Comparison of ENCODE assay signal across 2 cellular contexts in the genomic region with DNA sequence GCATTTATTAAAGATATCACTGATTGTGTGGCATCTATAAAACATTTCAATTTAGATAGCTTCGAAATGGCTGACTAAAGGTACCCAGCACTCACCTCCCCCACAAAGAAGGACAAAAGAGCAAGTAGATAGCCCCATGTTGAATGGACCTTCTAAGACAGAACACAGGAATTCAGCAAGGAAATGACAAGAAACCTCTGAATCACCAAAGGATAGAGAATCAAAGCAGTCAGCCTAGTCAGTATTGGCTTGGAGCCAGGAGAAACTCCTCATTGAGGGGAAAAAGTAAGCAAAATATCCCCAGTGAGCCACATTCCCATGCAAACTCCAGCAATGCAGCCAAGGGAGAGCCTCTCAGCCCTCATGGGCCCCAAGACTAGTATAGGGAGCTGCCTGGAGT.
A peak's percentile ranks its signal among the peaks of the same experiment; 100 is the strongest.
TF ChIP-seq lines count a peak whose summit lies in the region.

No MANE protein-coding gene starts in this region.

TF ChIP-seq in IMR-90, 13 proteins besides CTCF, POLR2A, EP300 and RAD21:
- TF ChIP-seq RCOR1 (IDR thresholded peaks at IDR 0.05; ENCODE audit: insufficient replicate concordance, low read length) (no peak), MAZ (IDR thresholded peaks at IDR 0.05; ENCODE audit: borderline replicate concordance, low read depth, low read length) (no peak), MXI1 (IDR thresholded peaks at IDR 0.05; ENCODE audit: borderline replicate concordance, low read depth, low read length) (no peak), CEBPB (IDR thresholded peaks at IDR 0.05; ENCODE audit: low read depth, low read length) (no peak), MAFK (IDR thresholded peaks at IDR 0.05; ENCODE audit: low read depth, low read length) (no peak), RFX5 (IDR thresholded peaks at IDR 0.05; ENCODE audit: low read depth, low read length) (no peak), CHD1 (IDR thresholded peaks at IDR 0.05; ENCODE audit: low read depth, low read length) (no peak), NFE2L2 (IDR thresholded peaks at IDR 0.05; ENCODE audit: low read depth, low read length) (no peak), SMC3 (IDR thresholded peaks at IDR 0.05; ENCODE audit: low read depth, low read length) (no peak), BHLHE40 (IDR thresholded peaks at IDR 0.05; ENCODE audit: low read depth, low read length) (no peak), FOS (IDR thresholded peaks at IDR 0.05; ENCODE audit: low read depth, low read length) (no peak)
- TF ChIP-seq, protein P1, sequence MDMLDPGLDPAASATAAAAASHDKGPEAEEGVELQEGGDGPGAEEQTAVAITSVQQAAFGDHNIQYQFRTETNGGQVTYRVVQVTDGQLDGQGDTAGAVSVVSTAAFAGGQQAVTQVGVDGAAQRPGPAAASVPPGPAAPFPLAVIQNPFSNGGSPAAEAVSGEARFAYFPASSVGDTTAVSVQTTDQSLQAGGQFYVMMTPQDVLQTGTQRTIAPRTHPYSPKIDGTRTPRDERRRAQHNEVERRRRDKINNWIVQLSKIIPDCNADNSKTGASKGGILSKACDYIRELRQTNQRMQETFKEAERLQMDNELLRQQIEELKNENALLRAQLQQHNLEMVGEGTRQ (IDR thresholded peaks at IDR 0.05; ENCODE audit: low read depth, low read length), result no peak
- TF ChIP-seq, protein P2, sequence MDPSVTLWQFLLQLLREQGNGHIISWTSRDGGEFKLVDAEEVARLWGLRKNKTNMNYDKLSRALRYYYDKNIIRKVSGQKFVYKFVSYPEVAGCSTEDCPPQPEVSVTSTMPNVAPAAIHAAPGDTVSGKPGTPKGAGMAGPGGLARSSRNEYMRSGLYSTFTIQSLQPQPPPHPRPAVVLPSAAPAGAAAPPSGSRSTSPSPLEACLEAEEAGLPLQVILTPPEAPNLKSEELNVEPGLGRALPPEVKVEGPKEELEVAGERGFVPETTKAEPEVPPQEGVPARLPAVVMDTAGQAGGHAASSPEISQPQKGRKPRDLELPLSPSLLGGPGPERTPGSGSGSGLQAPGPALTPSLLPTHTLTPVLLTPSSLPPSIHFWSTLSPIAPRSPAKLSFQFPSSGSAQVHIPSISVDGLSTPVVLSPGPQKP (IDR thresholded peaks at IDR 0.05; ENCODE audit: borderline replicate concordance, low read depth, low read length), result no peak
TF ChIP-seq in IMR-90: peak in this region for 0.

TF ChIP-seq in endothelial cell of umbilical vein, 7 proteins besides CTCF, POLR2A, EP300 and RAD21:
- TF ChIP-seq FOS (IDR thresholded peaks at IDR 0.05; ENCODE audit: borderline replicate concordance, insufficient read depth, low read length) (peak; percentile 81), MYC (IDR thresholded peaks at IDR 0.05; ENCODE audit: low read depth, low read length) (no peak)
- TF ChIP-seq, protein P3, sequence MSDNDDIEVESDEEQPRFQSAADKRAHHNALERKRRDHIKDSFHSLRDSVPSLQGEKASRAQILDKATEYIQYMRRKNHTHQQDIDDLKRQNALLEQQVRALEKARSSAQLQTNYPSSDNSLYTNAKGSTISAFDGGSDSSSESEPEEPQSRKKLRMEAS (IDR thresholded peaks at IDR 0.05; ENCODE audit: insufficient read depth, insufficient read length), result no peak
